ENCODE assay signal across 13 cellular contexts in genomic region chr2:241268716-241269445, GRCh38. TPM values are rescaled to one million over a fixed set of nuclear protein-coding genes. Genes with fewer than 3 reads are reported as not detected.
DNase-seq lines count a peak whose midpoint lies in the region; TF ChIP-seq lines count a peak whose summit lies in the region.
"Had no signal": no experiment of that assay in that cellular context is flagged by ENCODE, and none has a peak within 500 bp of the region (broad histone marks: within the 10 kb centered on the region; RNA-seq: fewer than 3 reads in every experiment).

No MANE protein-coding gene starts in this region.

- 76% methylated on average over 14 of the region's 14 CpGs for WGBS in hepatocyte (ENCODE audit: low lambda C conversion rate, missing lambda C conversion rate)

- H3K27me3 ChIP-seq in ACC112 (ENCODE audit: insufficient read depth, low read length) (no peaks in the 10 kb centered on the region), adipocyte (replicated peaks; ENCODE audit: control insufficient read depth, insufficient read depth, low read length) (no peaks in the 10 kb centered on the region), hepatocyte (no peaks in the 10 kb centered on the region)
- H3K27me3 ChIP-seq: uterus had no signal

- DNase-seq in GM04504 (ENCODE audit: low read depth) (peak; percentile 68), adipocyte (ENCODE audit: low read depth) (peak; percentile 75), hepatocyte (ENCODE audit: low spot score) (no peak), hypothalamus (lab: John Stamatoyannopoulos, UW) (no peak), AML-193 (lab: John Stamatoyannopoulos, UW) (no peak), cerebellar nuclear complex (lab: John Stamatoyannopoulos, UW) (no peak)
- no peak for DNase-seq in stimulated activated CD4-positive, alpha-beta T cell treated with anti-CD3 and anti-CD28 coated beads, Interleukin-2, amount 100 ng/mL, for 48 hours
- DNase-seq: activated naive CD8-positive, alpha-beta T cell treated with anti-CD3 and anti-CD28 coated beads, Interleukin-2, amount 10 ng/mL, durations not matched to agents 7 days and 5 days; CD4-positive, CD25-positive, alpha-beta regulatory T cell; NCI-H446; SHP77 treated with DMSO at 0.1 percent for 48 hours; uterus had no signal

- H3K4me3 ChIP-seq in ACC112 (ENCODE audit: low read depth, low read length), result peak overlapping the region; percentile 93
- peak overlapping the region; percentile 85 for H3K4me3 ChIP-seq in adipocyte (ENCODE audit: low read length)
- H3K4me3 ChIP-seq in hepatocyte, result no peak overlapping the region
- H3K4me3 ChIP-seq: uterus had no signal

- H3K27ac ChIP-seq in ACC112 (ENCODE audit: low read depth, low read length) (no peak overlapping the region), hepatocyte (no peak overlapping the region)
- H3K27ac ChIP-seq: uterus had no signal

- H3K9me2 ChIP-seq in hepatocyte (replicated peaks; ENCODE audit: insufficient read depth), result no peaks in the 10 kb centered on the region

- peaks cover 81% of the 10 kb centered on the region for H4K20me1 ChIP-seq in hepatocyte (ENCODE audit: insufficient read depth, poor library complexity, severe bottlenecking)

- H3K4me1 ChIP-seq in ACC112 (ENCODE audit: control insufficient read depth, insufficient read depth, low read length, unreplicated experiment), result peaks cover 31% of the 10 kb centered on the region
- peaks cover 38% of the 10 kb centered on the region for H3K4me1 ChIP-seq in adipocyte (ENCODE audit: control insufficient read depth, insufficient read depth, low read length)
- H3K4me1 ChIP-seq in hepatocyte (ENCODE audit: insufficient read depth), result peaks cover 29% of the 10 kb centered on the region

- H3K79me2 ChIP-seq in ACC112 (ENCODE audit: control insufficient read depth, insufficient read depth, low read length, unreplicated experiment), result peaks cover 89% of the 10 kb centered on the region
- H3K79me2 ChIP-seq in hepatocyte, result peaks cover 96% of the 10 kb centered on the region

- peak overlapping the region; percentile 89 for H3K4me2 ChIP-seq in hepatocyte

- H2AFZ ChIP-seq in ACC112 (ENCODE audit: low read length, unreplicated experiment) (no peak overlapping the region), hepatocyte (no peak overlapping the region)

- H3K9ac ChIP-seq in adipocyte (ENCODE audit: low read length), result no peak overlapping the region

- H3K36me3 ChIP-seq in ACC112 (ENCODE audit: insufficient read depth, low read length) (peaks cover 30% of the 10 kb centered on the region), adipocyte (ENCODE audit: control insufficient read depth, insufficient read depth, low read length, severe bottlenecking) (peaks cover 44% of the 10 kb centered on the region), hepatocyte (replicated peaks; ENCODE audit: insufficient read depth, low read depth) (no peaks in the 10 kb centered on the region)
- H3K36me3 ChIP-seq: uterus had no signal

- no peaks in the 10 kb centered on the region for H3K9me3 ChIP-seq in adipocyte (ENCODE audit: control insufficient read depth, low read length)
- no peaks in the 10 kb centered on the region for H3K9me3 ChIP-seq in hepatocyte (ENCODE audit: low read depth)
- H3K9me3 ChIP-seq: uterus had no signal

- TF ChIP-seq CTCF in hepatocyte (IDR thresholded peaks at IDR 0.05; ENCODE audit: poor library complexity), result no peak

RNA-seq across cellular contexts. Expression of gene HDLBP, which starts 46.6 kb away (rescaled TPM):
- 393 and 437 TPM in 2 replicates for total RNA-seq in hepatocyte
- 389 and 394 TPM in 2 replicates for polyA plus RNA-seq in hepatocyte

RNA-seq across cellular contexts. Expression of gene SEPTIN2, which starts 46.8 kb away (rescaled TPM):
- 373 and 388 TPM in 2 replicates for total RNA-seq in hepatocyte
- polyA plus RNA-seq in hepatocyte, result 314 and 315 TPM in 2 replicates

Comparison
In these comparisons a context has a peak if more than half of its experiments do, and no peak if none do; other contexts are left out.
1. DNase-seq: peak in GM04504 (single experiment) and adipocyte (single experiment); none in hepatocyte (single experiment), hypothalamus (0 of 51), AML-193 (0 of 2), cerebellar nuclear complex (0 of 2) and stimulated activated CD4-positive, alpha-beta T cell treated with anti-CD3 and anti-CD28 coated beads, Interleukin-2, amount 100 ng/mL, for 48 hours (0 of 2).